In the genomic region with DNA sequence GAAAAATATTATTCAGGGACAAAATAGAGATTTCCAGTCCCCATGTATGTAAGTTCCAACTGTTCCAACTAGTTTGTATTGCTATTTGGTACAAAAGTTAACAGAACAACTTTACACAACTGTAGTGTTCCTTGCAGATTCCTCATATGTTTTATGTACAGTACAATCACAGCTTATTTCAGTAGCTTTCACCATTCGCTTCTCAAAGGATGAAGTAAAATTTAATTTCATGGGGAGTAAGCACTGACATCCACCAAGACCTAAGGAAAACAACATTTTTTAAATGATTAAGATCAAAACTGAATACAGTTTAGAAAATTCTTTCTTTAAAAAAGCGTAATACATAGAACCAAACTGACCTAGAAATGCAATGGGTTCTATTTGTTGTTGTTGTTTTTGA, we compare ENCODE assay signal across 17 cellular contexts. TPM values are rescaled to one million over a fixed set of nuclear protein-coding genes. Genes with fewer than 3 reads are reported as not detected.
DNase-seq lines count a peak whose midpoint lies in the region; ATAC-seq and TF ChIP-seq lines count a peak whose summit lies in the region.
"Had no signal": no experiment of that assay in that cellular context is flagged by ENCODE, and none has a peak within 500 bp of the region (broad histone marks: within the 10 kb centered on the region; RNA-seq: fewer than 3 reads in every experiment).

No MANE protein-coding gene starts in this region.

- no peak for ATAC-seq in CD8-positive, alpha-beta T cell
- no peak for ATAC-seq in memory B cell (ENCODE audit: low read depth)
- no peak for ATAC-seq in GM19467 (IDR thresholded peaks at IDR 0.05; ENCODE audit: unreplicated experiment)
- no peak for ATAC-seq in HG03025 (IDR thresholded peaks at IDR 0.05; ENCODE audit: low FRiP score, unreplicated experiment)

- no peak overlapping the region for H3K27ac ChIP-seq in CD8-positive, alpha-beta T cell (ENCODE audit: low read depth, low read length)
- peak overlapping the region; percentile 37 for H3K27ac ChIP-seq in RWPE1

- H3K4me3 ChIP-seq in CD8-positive, alpha-beta T cell (ENCODE audit: low read depth, low read length), result no peak overlapping the region

- peaks cover 28% of the 10 kb centered on the region for H3K4me1 ChIP-seq in CD8-positive, alpha-beta T cell (ENCODE audit: insufficient read depth, low read length)

- peaks cover 19% of the 10 kb centered on the region for H3K36me3 Mint-ChIP-seq in activated naive CD4-positive, alpha-beta T cell treated with anti-CD3 and anti-CD28 coated beads, Interleukin-2, amount 50 U/mL, for 24 hours
- peaks cover 84% of the 10 kb centered on the region for H3K36me3 Mint-ChIP-seq in CD8-positive, alpha-beta T cell
- H3K36me3 Mint-ChIP-seq in memory B cell, result peaks cover 28% of the 10 kb centered on the region

- no peaks in the 10 kb centered on the region for H3K9me3 ChIP-seq in CD8-positive, alpha-beta T cell (ENCODE audit: low read length)

- H3K4me1 Mint-ChIP-seq in activated naive CD4-positive, alpha-beta T cell treated with anti-CD3 and anti-CD28 coated beads, Interleukin-2, amount 50 U/mL, for 24 hours, result peaks cover 54% of the 10 kb centered on the region
- H3K4me1 Mint-ChIP-seq in CD8-positive, alpha-beta T cell (ENCODE audit: low read depth), result peaks cover 63% of the 10 kb centered on the region
- peaks cover 14% of the 10 kb centered on the region for H3K4me1 Mint-ChIP-seq in memory B cell

- H3K9me3 Mint-ChIP-seq in activated naive CD4-positive, alpha-beta T cell treated with anti-CD3 and anti-CD28 coated beads, Interleukin-2, amount 50 U/mL, for 24 hours, result no peaks in the 10 kb centered on the region
- H3K9me3 Mint-ChIP-seq in CD8-positive, alpha-beta T cell, result no peaks in the 10 kb centered on the region
- no peaks in the 10 kb centered on the region for H3K9me3 Mint-ChIP-seq in memory B cell
- H3K9me3 Mint-ChIP-seq: HFFc6 had no signal

- intact Hi-C loops in CD8-positive, alpha-beta T cell (cut with DNase I, micrococcal nuclease), result no loop called here

- H3K4me3 Mint-ChIP-seq in activated naive CD4-positive, alpha-beta T cell treated with anti-CD3 and anti-CD28 coated beads, Interleukin-2, amount 50 U/mL, for 24 hours, result no peak overlapping the region
- no peak overlapping the region for H3K4me3 Mint-ChIP-seq in CD8-positive, alpha-beta T cell
- H3K4me3 Mint-ChIP-seq in memory B cell, result no peak overlapping the region
- H3K4me3 Mint-ChIP-seq: HFFc6 had no signal

- H3K27me3 ChIP-seq in CD8-positive, alpha-beta T cell (ENCODE audit: insufficient read depth, low read length), result no peaks in the 10 kb centered on the region

- CTCF ChIA-PET in CD8-positive, alpha-beta T cell (lab: Charles Lee), result interaction anchor here (1.1 to 1.4 kb wide), 2 partner anchors 9 to 13 kb away, joined by 3 to 7 read pairs; no protein-coding TSS in a partner anchor
- CTCF ChIA-PET in RWPE1 (lab: Yijun Ruan, JAX), result interaction anchor here (0.6 to 1.4 kb wide), 4 partner anchors 154 to 888 kb away, joined by 3 to 5 read pairs (median 3); no protein-coding TSS in a partner anchor

- no peak for TF ChIP-seq CTCF in CD8-positive, alpha-beta T cell (IDR thresholded peaks at IDR 0.05)
- TF ChIP-seq CTCF in RWPE1 (conservative IDR thresholded peaks at IDR 0.05; ENCODE audit: low read depth), result no peak

- no peak for DNase-seq in activated naive CD4-positive, alpha-beta T cell treated with anti-CD3 and anti-CD28 coated beads, Interleukin-2, amount 50 U/mL, for 16 hours
- DNase-seq in CD8-positive, alpha-beta T cell, result no peak
- DNase-seq in RWPE1 (ENCODE audit: low spot score) (no peak), memory B cell (ENCODE audit: low spot score in 2 of 2) (no peak), HPDE6-E6E7 (ENCODE audit: extremely low spot score) (no peak)
- DNase-seq: 8988T, AML-193, C1 segment of cervical spinal cord, DMS79, EL, HCEC 1CT, HFFc6, IMR-90, KBM-7 had no signal

- H3K27me3 Mint-ChIP-seq in activated naive CD4-positive, alpha-beta T cell treated with anti-CD3 and anti-CD28 coated beads, Interleukin-2, amount 50 U/mL, for 24 hours, result no peaks in the 10 kb centered on the region
- H3K27me3 Mint-ChIP-seq in CD8-positive, alpha-beta T cell (ENCODE audit: low read depth), result no peaks in the 10 kb centered on the region
- H3K27me3 Mint-ChIP-seq in memory B cell, result no peaks in the 10 kb centered on the region

- H3K36me3 ChIP-seq in CD8-positive, alpha-beta T cell (ENCODE audit: insufficient read depth, low read length), result peaks cover 42% of the 10 kb centered on the region

- POLR2A ChIA-PET in CD8-positive, alpha-beta T cell (lab: Charles Lee), result no interaction called here
- POLR2A ChIA-PET in RWPE1 (lab: Yijun Ruan, JAX; ENCODE audit: low non-redundant PET), result no interaction called here

- H3K27ac Mint-ChIP-seq in activated naive CD4-positive, alpha-beta T cell treated with anti-CD3 and anti-CD28 coated beads, Interleukin-2, amount 50 U/mL, for 24 hours, result peak overlapping the region; percentile 31
- peak overlapping the region; percentile 27 for H3K27ac Mint-ChIP-seq in CD8-positive, alpha-beta T cell
- peak overlapping the region; percentile 68 for H3K27ac Mint-ChIP-seq in memory B cell

RNA-seq across cellular contexts. Expression of gene ZNF217, which starts 24.6 kb away (rescaled TPM):
- 10 to 100 TPM; 71.8 to 79.9 TPM for total RNA-seq in CD8-positive, alpha-beta T cell
